Comparison of ENCODE assay signal across 8 cellular contexts in the genomic region with DNA sequence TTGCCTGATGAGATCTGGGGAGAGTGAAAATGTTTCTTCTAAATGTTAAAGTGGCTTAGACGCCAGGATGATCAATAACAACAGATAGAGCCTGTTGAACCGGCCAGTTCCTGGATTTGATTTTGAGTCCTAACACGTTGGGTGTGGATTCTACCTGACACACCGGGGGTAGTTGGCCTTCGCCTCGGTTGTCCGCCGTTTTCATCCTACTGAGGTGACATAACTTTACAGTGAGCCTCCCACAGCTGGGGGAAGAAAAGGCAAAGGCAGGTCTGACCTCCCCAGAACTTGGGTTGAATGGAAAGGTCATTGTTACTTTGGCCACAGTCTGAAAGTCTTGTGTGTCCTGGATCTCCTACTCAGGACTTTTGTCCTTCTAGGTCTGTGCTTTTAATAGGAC. TPM values are rescaled to one million over a fixed set of nuclear protein-coding genes. Genes with fewer than 3 reads are reported as not detected.
DNase-seq lines count a peak whose midpoint lies in the region; ATAC-seq and TF ChIP-seq lines count a peak whose summit lies in the region.

No MANE protein-coding gene starts in this region.

- H3K4me1 Mint-ChIP-seq in T-cell, result peaks cover 12 to 24% (median 24%) of the 10 kb centered on the region in 3 donors

- CTCF ChIA-PET in T-cell (lab: Charles Lee), result interaction anchor here in 1 of 2 donors (0.7 kb wide), 1 partner anchor 325 kb away, joined by 3 read pairs; no protein-coding TSS in a partner anchor

- H3K36me3 Mint-ChIP-seq in T-cell, result peaks cover 12% of the 10 kb centered on the region

- H3K4me3 Mint-ChIP-seq in T-cell, result peak overlapping the region; percentile 85 to 97 (median 90)

- TF ChIP-seq CTCF in GM12864 (IDR thresholded peaks at IDR 0.05; ENCODE audit: low read depth, low read length, missing control alignments), result no peak
- TF ChIP-seq CTCF in fibroblast of villous mesenchyme (IDR thresholded peaks at IDR 0.05; ENCODE audit: insufficient read depth, low read depth, low read length), result no peak
- no peak for TF ChIP-seq CTCF in retinal pigment epithelial cell (conservative IDR thresholded peaks at IDR 0.05; ENCODE audit: low read depth, low read length)

- H3K9me3 Mint-ChIP-seq in T-cell, result no peaks in the 10 kb centered on the region

- POLR2A ChIA-PET in T-cell (lab: Charles Lee), result interaction anchor here in 1 of 2 donors (0.6 kb wide), 1 partner anchor 1269 kb away, joined by 4 read pairs; no protein-coding TSS in a partner anchor

- ATAC-seq in T-cell (replicated peaks in 1 of 4) (no peak), GM21528 (IDR thresholded peaks at IDR 0.05; ENCODE audit: low FRiP score, unreplicated experiment) (no peak), GM18517 (IDR thresholded peaks at IDR 0.05; ENCODE audit: unreplicated experiment) (no peak)

- H3K27ac Mint-ChIP-seq in T-cell, result no peak overlapping the region

- peak overlapping the region; percentile 68 for H3K4me3 ChIP-seq in GM12864 (ENCODE audit: low read depth, low read length)
- peak overlapping the region; percentile 90 for H3K4me3 ChIP-seq in fibroblast of villous mesenchyme (ENCODE audit: low read depth, low read length)
- H3K4me3 ChIP-seq in retinal pigment epithelial cell (ENCODE audit: low read length), result peak overlapping the region; percentile 82

- DNase-seq in GM12864 (ENCODE audit: low read depth) (no peak), T-cell (no peak), fibroblast of villous mesenchyme (ENCODE audit: low read depth) (peak; percentile 12), retinal pigment epithelial cell (ENCODE audit: low read depth) (no peak), inferior parietal cortex (ENCODE audit: extremely low spot score) (no peak), Ammon's horn (ENCODE audit: low spot score) (no peak)

- H3K27me3 Mint-ChIP-seq in T-cell, result no peaks in the 10 kb centered on the region

RNA-seq across cellular contexts. Expression of a gene that starts 1.1 kb away (rescaled TPM):
- total RNA-seq in T-cell (10 to 100 TPM; 23.3 to 43.7 (median 37.0) TPM), fibroblast of villous mesenchyme (74.1 and 88.1 TPM in 2 replicates)

RNA-seq across cellular contexts. Expression of a gene that starts 30.2 kb away (rescaled TPM):
- total RNA-seq in T-cell (1 to 10 TPM; 3.5 to 9.7 (median 5.8) TPM), fibroblast of villous mesenchyme (14.2 and 14.7 TPM in 2 replicates)

RNA-seq across cellular contexts. Expression of a gene that starts 49.8 kb away (rescaled TPM):
- total RNA-seq in T-cell, result under 1 TPM in 3 of 5 donors, not detected in 2; 0.40 to 0.55 (median 0.43) TPM
- 0.32 TPM in 1 of 2 replicates, not detected in the other for total RNA-seq in fibroblast of villous mesenchyme
